9 cellular contexts compared by ENCODE assay signal in the genomic region with DNA sequence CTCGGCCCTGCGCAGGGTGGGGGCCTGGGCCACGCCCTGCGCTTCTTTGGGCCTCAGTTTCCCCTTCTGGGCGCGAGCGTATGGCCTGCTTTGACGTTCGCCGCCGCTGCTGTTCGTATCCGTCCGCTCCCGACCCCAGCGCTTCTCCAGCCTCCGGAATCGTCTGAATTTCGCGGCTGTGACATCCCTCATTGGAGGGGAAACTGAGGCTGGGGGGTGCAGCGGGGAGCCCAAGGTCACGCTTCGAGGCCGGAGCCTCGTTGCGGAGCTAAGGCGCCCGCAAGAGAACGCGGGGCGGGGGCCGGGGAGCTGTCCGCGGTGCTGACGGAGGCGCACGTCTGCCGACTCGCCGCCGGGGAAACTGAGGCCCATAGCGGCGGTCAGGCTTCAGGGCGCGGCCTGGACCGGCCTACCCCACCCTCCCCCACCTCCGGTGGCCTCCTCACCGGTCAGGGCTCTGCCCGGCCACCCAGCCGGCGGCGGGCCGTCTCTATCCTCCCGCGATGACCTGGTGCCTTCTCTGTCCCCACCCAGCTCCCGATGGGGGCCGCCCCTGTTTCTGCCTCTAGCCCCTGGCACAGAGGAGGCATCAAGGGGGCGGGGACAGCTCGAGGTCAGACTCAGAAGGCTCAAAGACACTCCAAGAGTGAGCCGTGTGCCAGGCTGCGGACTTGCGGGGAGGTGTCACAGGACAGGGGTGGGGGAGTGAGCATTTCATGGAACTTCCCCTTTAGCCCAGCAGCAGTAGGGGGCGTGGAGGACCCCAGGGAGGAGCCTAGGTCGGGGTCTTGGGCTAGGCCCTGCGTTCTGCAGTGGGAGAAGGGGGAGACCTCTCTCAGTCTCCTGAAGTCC. TPM values are rescaled to one million over a fixed set of nuclear protein-coding genes. Genes with fewer than 3 reads are reported as not detected.
A peak's percentile ranks its signal among the peaks of the same experiment; 100 is the strongest.
DNase-seq lines count a peak whose midpoint lies in the region; ATAC-seq and TF ChIP-seq lines count a peak whose summit lies in the region.
"Had no signal": no experiment of that assay in that cellular context is flagged by ENCODE, and none has a peak within 500 bp of the region (broad histone marks: within the 10 kb centered on the region; RNA-seq: fewer than 3 reads in every experiment).

No MANE protein-coding gene starts in this region.

- H3K27me3 ChIP-seq in H7 (ENCODE audit: control insufficient read depth, insufficient read depth, low read length), result peaks cover 55% of the 10 kb centered on the region
- peaks cover 12 to 40% of the 10 kb centered on the region in 2 donors for H3K27me3 ChIP-seq in naive thymus-derived CD4-positive, alpha-beta T cell (ENCODE audit: control insufficient read depth in 2 of 2, insufficient read depth in 2 of 2, low read length in 2 of 2)

- TF ChIP-seq CTCF in brain (conservative IDR thresholded peaks at IDR 0.05), result no peak

- no peak for ATAC-seq in naive thymus-derived CD4-positive, alpha-beta T cell
- no peak for ATAC-seq in HG03565 (IDR thresholded peaks at IDR 0.05; ENCODE audit: unreplicated experiment)

- no peaks in the 10 kb centered on the region for H3K9me3 ChIP-seq in naive thymus-derived CD4-positive, alpha-beta T cell (ENCODE audit: control insufficient read depth in 2 of 3, low read length in 3 of 3)
- H3K9me3 ChIP-seq: suprapubic skin had no signal

- H3K27ac Mint-ChIP-seq in brain, result peak overlapping the region; percentile 59 to 98 (median 77)
- no peak overlapping the region for H3K27ac Mint-ChIP-seq in naive thymus-derived CD4-positive, alpha-beta T cell

- CTCF ChIA-PET in naive thymus-derived CD4-positive, alpha-beta T cell (lab: Charles Lee), result no interaction called here

- H3K36me3 Mint-ChIP-seq in brain, result peaks cover 9% of the 10 kb centered on the region
- H3K36me3 Mint-ChIP-seq in naive thymus-derived CD4-positive, alpha-beta T cell, result peaks cover 0 to 9% (median 0%) of the 10 kb centered on the region in 5 donors

- H3K4me3 Mint-ChIP-seq in brain, result peak overlapping the region; percentile 76 to 85 (median 82)
- peak overlapping the region in 7 of 10 donors; percentile 38 to 71 (median 48) for H3K4me3 Mint-ChIP-seq in naive thymus-derived CD4-positive, alpha-beta T cell

- peaks cover 40% of the 10 kb centered on the region for H3K4me1 Mint-ChIP-seq in brain
- H3K4me1 Mint-ChIP-seq in naive thymus-derived CD4-positive, alpha-beta T cell, result peaks cover 13 to 26% (median 15%) of the 10 kb centered on the region in 7 donors

- H3K9me3 Mint-ChIP-seq in brain, result peaks cover 0 to 4% (median 0%) of the 10 kb centered on the region in 5 experiments
- peaks cover 0 to 4% (median 0%) of the 10 kb centered on the region in 11 donors for H3K9me3 Mint-ChIP-seq in naive thymus-derived CD4-positive, alpha-beta T cell

- DNase-seq in NCI-H2227 (lab: John Stamatoyannopoulos, UW; ENCODE audit: unreplicated experiment), result peak; percentile 33
- DNase-seq in NCI-H2227 treated with DMSO at 0.1 percent for 48 hours (lab: John Stamatoyannopoulos, UW), result no peak
- peak; percentile 90 for DNase-seq in H7
- DNase-seq in naive thymus-derived CD4-positive, alpha-beta T cell, result peak in 2 of 9 donors; percentile 57 to 58
- DNase-seq in Ammon's horn (ENCODE audit: low spot score), result no peak
- DNase-seq in mesenteric fat pad (ENCODE audit: low spot score), result no peak

- H3K36me3 ChIP-seq in H7 (replicated peaks; ENCODE audit: control insufficient read depth, insufficient read depth, low read length), result no peaks in the 10 kb centered on the region
- peaks cover 0 to 6% (median 4%) of the 10 kb centered on the region in 3 experiments for H3K36me3 ChIP-seq in naive thymus-derived CD4-positive, alpha-beta T cell (ENCODE audit: control insufficient read depth in 2 of 3, insufficient read depth in 3 of 3, low read length in 3 of 3)

- intact Hi-C loops in naive thymus-derived CD4-positive, alpha-beta T cell (cut with micrococcal nuclease), result loop anchor here in 1 of 2 donors (10.0 kb wide), 1 partner anchor 68 kb away; the partner anchor contains the start of gene ADAMTSL5

- peaks cover 5 to 9% of the 10 kb centered on the region in 2 donors for H3K4me1 ChIP-seq in naive thymus-derived CD4-positive, alpha-beta T cell (ENCODE audit: control insufficient read depth in 2 of 2, insufficient read depth in 2 of 2, low read length in 2 of 2)

- POLR2A ChIA-PET in naive thymus-derived CD4-positive, alpha-beta T cell (lab: Charles Lee), result interaction anchor here (0.6 kb wide), 1 partner anchor 114 kb away, joined by 3 read pairs; no protein-coding TSS in a partner anchor

- H3K27me3 Mint-ChIP-seq in brain, result peaks cover 14% of the 10 kb centered on the region
- peaks cover 31 to 48% (median 34%) of the 10 kb centered on the region in 5 donors for H3K27me3 Mint-ChIP-seq in naive thymus-derived CD4-positive, alpha-beta T cell

- no peak overlapping the region for H3K27ac ChIP-seq in naive thymus-derived CD4-positive, alpha-beta T cell (ENCODE audit: low read depth, low read length)
- H3K27ac ChIP-seq: suprapubic skin had no signal

- H3K4me3 ChIP-seq in H7 (ENCODE audit: insufficient read depth, low read depth, low read length), result no peak overlapping the region; the same call in 1 of the 2 replicates
- no peak overlapping the region for H3K4me3 ChIP-seq in naive thymus-derived CD4-positive, alpha-beta T cell (ENCODE audit: low read length)

RNA-seq across cellular contexts. Expression of gene APC2, which starts 3.0 kb away (rescaled TPM):
- total RNA-seq in H7 (2014; rRNA removed; shearing (Covaris generic)), result 0.11 and 0.31 TPM in 2 replicates
- 69.7 TPM for polyA plus RNA-seq in brain (ENCODE audit: insufficient read depth, low read depth, low replicate concordance)
- under 1 TPM; 0.05 to 0.24 (median 0.10) TPM for total RNA-seq in naive thymus-derived CD4-positive, alpha-beta T cell
- under 1 TPM; 0.01 to 0.05 TPM for polyA plus RNA-seq in naive thymus-derived CD4-positive, alpha-beta T cell
- 0.10 TPM for total RNA-seq in mesenteric fat pad

RNA-seq across cellular contexts. Expression of gene RPS15, which starts 8.7 kb away (rescaled TPM):
- total RNA-seq in H7 (2014; rRNA removed; shearing (Covaris generic)), result 1,494 and 1,693 TPM in 2 replicates
- 3,425 TPM for polyA plus RNA-seq in brain (ENCODE audit: insufficient read depth, low read depth, low replicate concordance)
- 1,000 to 10,000 TPM; 1,300 to 2,097 (median 2,012) TPM for total RNA-seq in naive thymus-derived CD4-positive, alpha-beta T cell
- polyA plus RNA-seq in naive thymus-derived CD4-positive, alpha-beta T cell, result 1,000 to 10,000 TPM; 3,657 to 3,761 TPM
- 909 TPM for total RNA-seq in mesenteric fat pad

RNA-seq across cellular contexts. Expression of gene C19orf25, which starts 32.1 kb away (rescaled TPM):
- total RNA-seq in H7 (2014; rRNA removed; shearing (Covaris generic)), result 57.2 and 75.3 TPM in 2 replicates
- polyA plus RNA-seq in brain (ENCODE audit: insufficient read depth, low read depth, low replicate concordance), result 101 TPM
- total RNA-seq in naive thymus-derived CD4-positive, alpha-beta T cell, result 10 to 100 TPM; 24.2 to 64.5 (median 44.6) TPM
- 10 to 100 TPM; 43.6 to 69.8 TPM for polyA plus RNA-seq in naive thymus-derived CD4-positive, alpha-beta T cell
- 21.6 TPM for total RNA-seq in mesenteric fat pad

RNA-seq across cellular contexts. Expression of gene DAZAP1, which starts 39.6 kb away (rescaled TPM):
- total RNA-seq in H7 (2014; rRNA removed; shearing (Covaris generic)), result 196 and 198 TPM in 2 replicates
- 81.4 TPM for polyA plus RNA-seq in brain (ENCODE audit: insufficient read depth, low read depth, low replicate concordance)
- 100 to 1,000 TPM; 129 to 227 (median 144) TPM for total RNA-seq in naive thymus-derived CD4-positive, alpha-beta T cell
- 1 to 10 TPM; 5.0 to 5.7 TPM for polyA plus RNA-seq in naive thymus-derived CD4-positive, alpha-beta T cell
- 110 TPM for total RNA-seq in mesenteric fat pad

RNA-seq across cellular contexts. Expression of gene PCSK4, which starts 43.2 kb away (rescaled TPM):
- 5.5 and 9.6 TPM in 2 replicates for total RNA-seq in H7 (2014; rRNA removed; shearing (Covaris generic))
- 3.9 TPM for polyA plus RNA-seq in brain (ENCODE audit: insufficient read depth, low read depth, low replicate concordance)
- 10 to 100 TPM in 1 of 5 experiments, 1 to 10 TPM in 3, under 1 TPM in 1; 0.87 to 10.8 (median 7.8) TPM for total RNA-seq in naive thymus-derived CD4-positive, alpha-beta T cell
- under 1 TPM; 0.64 to 0.72 TPM for polyA plus RNA-seq in naive thymus-derived CD4-positive, alpha-beta T cell
- total RNA-seq in mesenteric fat pad, result 0.96 TPM

Comparison
In these comparisons a context has a peak if more than half of its experiments do, and no peak if none do; other contexts are left out.
1. DNase-seq: peak in NCI-H2227 (single experiment) and H7 (single experiment); none in NCI-H2227 treated with DMSO at 0.1 percent for 48 hours (single experiment), Ammon's horn (single experiment) and mesenteric fat pad (single experiment).
2. H3K27ac Mint-ChIP-seq: peak in brain (5 of 5); none in naive thymus-derived CD4-positive, alpha-beta T cell (0 of 9).